In the genomic region with DNA sequence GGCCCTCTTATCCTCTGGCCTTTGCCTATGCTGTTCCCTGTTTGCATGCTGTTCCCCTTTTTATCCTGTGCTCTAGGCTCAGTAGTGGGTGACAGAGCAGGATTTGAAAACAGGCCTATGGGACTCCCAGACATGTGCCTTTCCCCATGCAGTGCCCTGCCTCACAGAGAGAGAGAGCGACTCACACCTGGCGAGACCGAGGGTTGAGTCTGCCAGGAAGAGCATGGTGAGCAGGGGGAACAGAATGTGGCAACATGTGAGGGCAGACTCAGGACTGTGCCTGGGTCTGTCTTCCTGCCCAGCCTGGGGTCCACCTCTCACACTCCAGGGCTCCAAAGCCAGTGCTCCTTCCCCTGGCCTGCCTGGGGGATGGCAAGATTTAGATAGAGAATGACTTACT, we compare ENCODE assay signal across 30 cellular contexts.
DNase-seq lines count a peak whose midpoint lies in the region; ATAC-seq, FAIRE-seq and TF ChIP-seq lines count a peak whose summit lies in the region.
"Had no signal": no experiment of that assay in that cellular context is flagged by ENCODE, and none has a peak within 500 bp of the region (broad histone marks: within the 10 kb centered on the region; RNA-seq: fewer than 3 reads in every experiment).

No MANE protein-coding gene starts in this region.

- no peaks in the 10 kb centered on the region for H3K9me3 Mint-ChIP-seq in stimulated activated effector memory CD8-positive, alpha-beta T cell treated with anti-CD3 and anti-CD28 coated beads, Interleukin-12 subunit alpha, Interleukin-12 subunit beta, amount 100 ng/mL, for 72 hours
- H3K9me3 Mint-ChIP-seq: activated CD4-positive, alpha-beta memory T cell treated with anti-CD3 and anti-CD28 coated beads for 36 hours; activated naive CD8-positive, alpha-beta T cell treated with anti-CD3 and anti-CD28 coated beads, Interleukin-2, amount 50 U/mL, for 24 hours; central memory CD8-positive, alpha-beta T cell; H9; memory B cell had no signal

- no peak for FAIRE-seq in K562 (lab: Jason Lieb, UNC)
- FAIRE-seq: astrocyte, small intestine had no signal

- intact Hi-C loops in K562 (cut with micrococcal nuclease): no loop called here
- intact Hi-C loops in esophagus squamous epithelium (cut with DNase I): no loop called here

- H3K4me1 ChIP-seq in K562 (replicated peaks in 1 of 2; ENCODE audit: control insufficient read depth in 2 of 2, insufficient read depth in 2 of 2, low read length in 2 of 2): peaks cover 0 to 5% of the 10 kb centered on the region in 2 experiments; a peak in 2 of 5 replicates
- H3K4me1 ChIP-seq in esophagus squamous epithelium: peaks cover 7 to 60% (median 16%) of the 10 kb centered on the region in 3 donors
- H3K4me1 ChIP-seq: parathyroid adenoma, right atrium auricular region had no signal

- H3K27ac Mint-ChIP-seq in stimulated activated effector memory CD8-positive, alpha-beta T cell treated with anti-CD3 and anti-CD28 coated beads, Interleukin-12 subunit alpha, Interleukin-12 subunit beta, amount 100 ng/mL, for 72 hours: peak overlapping the region; percentile 33
- H3K27ac Mint-ChIP-seq: activated CD4-positive, alpha-beta memory T cell treated with anti-CD3 and anti-CD28 coated beads for 36 hours; activated naive CD8-positive, alpha-beta T cell treated with anti-CD3 and anti-CD28 coated beads, Interleukin-2, amount 50 U/mL, for 24 hours; dendritic cell treated with granulocyte-macrophage colony-stimulating factor and Interleukin-4, amounts not matched to agents 40 ng/mL and 50 ng/mL, for 4 days; H9 had no signal

- H2AFZ ChIP-seq in K562 (ENCODE audit: low read depth, low read length): no peak overlapping the region
- H2AFZ ChIP-seq: parathyroid adenoma had no signal

- no peak overlapping the region for H3K4me2 ChIP-seq in K562 (ENCODE audit: insufficient read depth, low read length)

- no peaks in the 10 kb centered on the region for H3K4me1 Mint-ChIP-seq in stimulated activated effector memory CD8-positive, alpha-beta T cell treated with anti-CD3 and anti-CD28 coated beads, Interleukin-12 subunit alpha, Interleukin-12 subunit beta, amount 100 ng/mL, for 72 hours
- H3K4me1 Mint-ChIP-seq: activated naive CD8-positive, alpha-beta T cell treated with anti-CD3 and anti-CD28 coated beads, Interleukin-2, amount 50 U/mL, for 24 hours; central memory CD8-positive, alpha-beta T cell had no signal

- H3K36me3 ChIP-seq in MG63 (no peaks in the 10 kb centered on the region), K562 (ENCODE audit: control insufficient read depth, insufficient read depth, low read length) (no peaks in the 10 kb centered on the region), esophagus squamous epithelium (no peaks in the 10 kb centered on the region)
- H3K36me3 ChIP-seq: BE2C, right atrium auricular region had no signal

- H3K4me3 ChIP-seq in MG63 (no peak overlapping the region), K562 (no peak overlapping the region), esophagus squamous epithelium (no peak overlapping the region)
- H3K4me3 ChIP-seq: right atrium auricular region had no signal

- TF ChIP-seq POLR2A in K562 (conservative IDR thresholded peaks at IDR 0.05) (no peak), esophagus squamous epithelium (IDR thresholded peaks at IDR 0.05) (no peak)

- TF ChIP-seq EP300 in K562 (IDR thresholded peaks at IDR 0.05; ENCODE audit: low read length): no peak

- TF ChIP-seq RAD21 in K562 (CRISPR knock-in tag; conservative IDR thresholded peaks at IDR 0.05 in 1 of 2, IDR thresholded peaks at IDR 0.05 in 1 of 2): no peak

- BruUV-seq in K562 (replicated peaks; lab: Mats Ljungman, UMichigan): no TSS peak

- H4K20me1 ChIP-seq in K562 (replicated peaks; ENCODE audit: control insufficient read depth, insufficient read depth, low read length): peaks cover 4% of the 10 kb centered on the region; the same call in 1 of the 2 replicates

- no peak overlapping the region for H3K9ac ChIP-seq in K562 (ENCODE audit: insufficient read depth in 1 of 2, low read depth in 2 of 2, low read length in 2 of 2)
- H3K9ac ChIP-seq: parathyroid adenoma had no signal

- TF ChIP-seq CTCF in K562 (IDR thresholded peaks at IDR 0.05 in 2 of 3, conservative IDR thresholded peaks at IDR 0.05 in 1 of 3; ENCODE audit: insufficient read depth in 2 of 3, low read depth in 1 of 3, low read length in 3 of 3) (no peak), esophagus squamous epithelium (IDR thresholded peaks at IDR 0.05) (no peak)

- CTCF ChIA-PET in K562 (lab: Yijun Ruan, JAX; ENCODE audit: low intra/inter-chr PET ratio): no interaction called here

- peak; percentile 74 for DNase-seq in MG63
- no peak for DNase-seq in K562 (ENCODE audit: extremely low read depth in 1 of 4, low spot score in 3 of 4)
- no peak for DNase-seq in esophagus squamous epithelium (lab: John Stamatoyannopoulos, UW)
- no peak for DNase-seq in stimulated activated effector memory CD8-positive, alpha-beta T cell treated with anti-CD3 and anti-CD28 coated beads, Interleukin-12 subunit alpha, Interleukin-12 subunit beta, amount 100 ng/mL, for 72 hours (ENCODE audit: low spot score in 2 of 2)
- no peak for DNase-seq in activated CD4-positive, CD25-positive, alpha-beta regulatory T cell treated with anti-CD3 and anti-CD28 coated beads, Interleukin-2, amount 50 U/mL, for 72 hours
- no peak for DNase-seq in ACHN
- no peak for DNase-seq in activated CD4-positive, alpha-beta T cell treated with anti-CD3 and anti-CD28 coated beads for 1 hour
- DNase-seq: activated CD4-positive, alpha-beta memory T cell treated with anti-CD3 and anti-CD28 coated beads for 36 hours; activated CD4-positive, CD25-positive, alpha-beta regulatory T cell; activated CD8-positive, alpha-beta memory T cell treated with anti-CD3 and anti-CD28 coated beads, Interleukin-2, amount 50 U/mL, for 4 hours; activated naive CD4-positive, alpha-beta T cell; activated naive CD8-positive, alpha-beta T cell treated with anti-CD3 and anti-CD28 coated beads, Interleukin-2, amount 50 U/mL, for 24 hours; BE2C; COR-L47; H9; hippocampal formation; KG1; NCI-H146; NCI-H446 treated with DMSO at 0.1 percent for 48 hours; NCI-H82; RPMI8226; small intestine; stimulated activated naive CD8-positive, alpha-beta T cell treated with anti-CD3 and anti-CD28 coated beads, Interleukin-15, Interleukin-2, amounts not matched to agents 100 U/mL and 50 U/mL, for 24 hours; T-helper 1 cell had no signal

- ATAC-seq in K562: no peak
- ATAC-seq in stimulated activated effector memory CD8-positive, alpha-beta T cell treated with anti-CD3 and anti-CD28 coated beads, Interleukin-12 subunit alpha, Interleukin-12 subunit beta, amount 100 ng/mL, for 72 hours: no peak
- ATAC-seq: activated naive CD8-positive, alpha-beta T cell treated with anti-CD3 and anti-CD28 coated beads, Interleukin-2, amount 50 U/mL, for 24 hours; stimulated activated naive CD8-positive, alpha-beta T cell treated with anti-CD3 and anti-CD28 coated beads, Interleukin-15, Interleukin-2, amounts not matched to agents 100 U/mL and 50 U/mL, for 24 hours had no signal

- no peaks in the 10 kb centered on the region for H3K36me3 Mint-ChIP-seq in stimulated activated effector memory CD8-positive, alpha-beta T cell treated with anti-CD3 and anti-CD28 coated beads, Interleukin-12 subunit alpha, Interleukin-12 subunit beta, amount 100 ng/mL, for 72 hours
- H3K36me3 Mint-ChIP-seq: activated CD4-positive, alpha-beta memory T cell treated with anti-CD3 and anti-CD28 coated beads for 36 hours had no signal

- H3K4me3 Mint-ChIP-seq in stimulated activated effector memory CD8-positive, alpha-beta T cell treated with anti-CD3 and anti-CD28 coated beads, Interleukin-12 subunit alpha, Interleukin-12 subunit beta, amount 100 ng/mL, for 72 hours: no peak overlapping the region
- H3K4me3 Mint-ChIP-seq: activated CD4-positive, alpha-beta memory T cell treated with anti-CD3 and anti-CD28 coated beads for 36 hours; activated naive CD8-positive, alpha-beta T cell treated with anti-CD3 and anti-CD28 coated beads, Interleukin-2, amount 50 U/mL, for 24 hours; central memory CD8-positive, alpha-beta T cell; dendritic cell treated with granulocyte-macrophage colony-stimulating factor and Interleukin-4, amounts not matched to agents 40 ng/mL and 50 ng/mL, for 4 days; H9; memory B cell had no signal

- H3K9me1 ChIP-seq in K562 (ENCODE audit: control insufficient read depth, insufficient read depth, low read length): no peaks in the 10 kb centered on the region

- no peak overlapping the region for H3K27ac ChIP-seq in K562 (ENCODE audit: extremely low read depth, low read depth, low read length)
- H3K27ac ChIP-seq in esophagus squamous epithelium: peak overlapping the region; percentile 19 to 83 (median 72)
- H3K27ac ChIP-seq: parathyroid adenoma, right atrium auricular region had no signal

- no peaks in the 10 kb centered on the region for H3K27me3 ChIP-seq in MG63
- H3K27me3 ChIP-seq in K562 (ENCODE audit: control insufficient read depth in 2 of 2, insufficient read depth in 2 of 2, low read length in 2 of 2): peaks cover 3 to 42% of the 10 kb centered on the region in 2 experiments; a peak in 3 of 5 replicates
- H3K27me3 ChIP-seq in esophagus squamous epithelium: no peaks in the 10 kb centered on the region
- H3K27me3 ChIP-seq: BE2C, right atrium auricular region had no signal

- POLR2A ChIA-PET in K562 (lab: Yijun Ruan, JAX): interaction anchor here (1.2 kb wide), 1 partner anchor 56 kb away, joined by 3 read pairs; no protein-coding TSS in a partner anchor

- in situ Hi-C loops in K562 (cut with MboI) (no loop called here), ACHN (cut with HindIII; ENCODE audit: low pct_ligation_motif_present, low pct_unique_long_range_greater_than_20kb, low sequenced_read_pairs) (no loop called here)

- WGBS in K562 (ENCODE audit: insufficient coverage, low coverage, missing lambda C conversion rate): 21% methylated on average over 2 of the region's 3 CpGs
- 50% methylated on average over 2 of the region's 3 CpGs; no CpG with 5 or more reads in 1 of the 2 donors for WGBS in esophagus squamous epithelium, 2 donors

- no peaks in the 10 kb centered on the region for H3K79me2 ChIP-seq in K562 (ENCODE audit: control insufficient read depth, insufficient read depth, low read length)
- H3K79me2 ChIP-seq: parathyroid adenoma had no signal

- H3K9me3 ChIP-seq in MG63 (no peaks in the 10 kb centered on the region), K562 (replicated peaks; ENCODE audit: control insufficient read depth, insufficient read depth, low read depth, low read length) (no peaks in the 10 kb centered on the region), esophagus squamous epithelium (no peaks in the 10 kb centered on the region)
- H3K9me3 ChIP-seq: BE2C, right atrium auricular region had no signal

TF ChIP-seq in K562, 482 proteins besides CTCF, POLR2A, EP300 and RAD21:
- TF ChIP-seq RBM25 (IDR thresholded peaks at IDR 0.05; ENCODE audit: low read depth, low read length, severe bottlenecking) (peak; percentile 1), JUND (IDR thresholded peaks at IDR 0.05; ENCODE audit: borderline replicate concordance, low read depth, low read length) (no peak), JUND (tag; IDR thresholded peaks at IDR 0.05; ENCODE audit: borderline replicate concordance, low read depth, low read length) (no peak)
